In the genomic region with DNA sequence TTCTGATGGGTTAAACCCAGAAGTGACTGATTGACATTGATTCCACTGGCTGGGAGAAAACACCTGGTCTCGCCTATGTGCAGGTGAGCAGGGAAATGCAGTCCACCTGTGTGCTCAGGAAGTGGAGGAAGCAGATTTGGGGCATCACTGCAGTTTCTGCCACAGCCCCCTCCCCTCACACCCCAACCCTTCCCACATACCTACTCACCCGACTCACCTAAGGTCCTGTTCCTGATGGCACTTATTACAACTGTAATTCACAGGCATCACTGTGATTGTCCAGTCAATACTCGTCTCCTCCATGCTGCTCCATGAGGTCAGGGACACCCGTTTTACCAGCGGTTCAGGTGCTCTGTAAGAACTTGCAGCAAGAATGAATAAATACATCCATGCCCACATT, we compare ENCODE assay signal across 25 cellular contexts.
"Had no signal": no experiment of that assay in that cellular context is flagged by ENCODE, and none has a peak within 500 bp of the region (broad histone marks: within the 10 kb centered on the region; RNA-seq: fewer than 3 reads in every experiment).

No MANE protein-coding gene starts in this region.

- DNase-seq: colonic mucosa; cortex of kidney; dermis blood vessel endothelial cell; dorsolateral prefrontal cortex; effector CD4-positive, alpha-beta T cell; effector CD8-positive, alpha-beta T cell; effector memory CD4-positive, alpha-beta T cell; effector memory CD8-positive, alpha-beta T cell; endodermal cell; erythroblast; esophagus squamous epithelium; foreskin fibroblast; foreskin keratinocyte; foreskin melanocyte; gastrocnemius medialis; glutamatergic neuron; head of caudate nucleus; heart left ventricle; heart right ventricle had no signal

- H3K4me1 Mint-ChIP-seq: endodermal cell had no signal

- H3K27ac Mint-ChIP-seq: dendritic cell treated with granulocyte-macrophage colony-stimulating factor and Interleukin-4, amounts not matched to agents 40 ng/mL and 50 ng/mL, for 4 days; effector memory CD8-positive, alpha-beta T cell; endodermal cell had no signal

- H3K27me3 ChIP-seq: colonic mucosa, esophagus muscularis mucosa, esophagus squamous epithelium, foreskin keratinocyte, gastrocnemius medialis, gastroesophageal sphincter, heart left ventricle, heart right ventricle had no signal

- H3K4me3 ChIP-seq: colonic mucosa, coronary artery, dorsolateral prefrontal cortex, esophagus muscularis mucosa, esophagus squamous epithelium, gastrocnemius medialis, gastroesophageal sphincter, heart left ventricle, heart right ventricle had no signal

- ATAC-seq: effector memory CD8-positive, alpha-beta T cell; esophagus mucosa; foreskin keratinocyte; gastrocnemius medialis; gastroesophageal sphincter; heart left ventricle; heart right ventricle had no signal

- H3K27me3 Mint-ChIP-seq: dendritic cell treated with granulocyte-macrophage colony-stimulating factor and Interleukin-4, amounts not matched to agents 40 ng/mL and 50 ng/mL, for 4 days; effector memory CD8-positive, alpha-beta T cell had no signal

- H3K36me3 ChIP-seq: colonic mucosa, esophagus muscularis mucosa, esophagus squamous epithelium, gastrocnemius medialis, gastroesophageal sphincter, heart left ventricle, heart right ventricle had no signal

- H3K9me3 ChIP-seq: colonic mucosa, esophagus muscularis mucosa, esophagus squamous epithelium, gastrocnemius medialis, gastroesophageal sphincter had no signal

- H3K9me3 Mint-ChIP-seq: dendritic cell treated with granulocyte-macrophage colony-stimulating factor and Interleukin-4, amounts not matched to agents 40 ng/mL and 50 ng/mL, for 4 days had no signal

- H3K4me1 ChIP-seq: colonic mucosa, esophagus squamous epithelium, foreskin keratinocyte, gastrocnemius medialis, heart left ventricle, heart right ventricle had no signal

- H3K4me3 Mint-ChIP-seq: dendritic cell treated with granulocyte-macrophage colony-stimulating factor and Interleukin-4, amounts not matched to agents 40 ng/mL and 50 ng/mL, for 4 days; effector memory CD8-positive, alpha-beta T cell; endodermal cell had no signal

- H3K27ac ChIP-seq: colonic mucosa, coronary artery, dorsolateral prefrontal cortex, epithelial cell of prostate, esophagus muscularis mucosa, esophagus squamous epithelium, foreskin keratinocyte, gastrocnemius medialis, gastroesophageal sphincter, heart left ventricle, heart right ventricle had no signal
